In genomic region chr17:8221663-8222379, GRCh38 we compare ENCODE assay signal across 1 cellular context.
TF ChIP-seq lines count a peak whose summit lies in the region.

No MANE protein-coding gene starts in this region.

TF ChIP-seq in H1, 55 proteins besides CTCF, POLR2A, EP300 and RAD21:
- TF ChIP-seq KDM1A (IDR thresholded peaks at IDR 0.05; ENCODE audit: borderline replicate concordance, low read length) (no peak), KDM4A (IDR thresholded peaks at IDR 0.05; ENCODE audit: low read depth, low read length, severe bottlenecking) (peak; percentile 55), TEAD4 (IDR thresholded peaks at IDR 0.05; ENCODE audit: low read depth, low read length) (peak; percentile 71), EZH2 (IDR thresholded peaks at IDR 0.05; ENCODE audit: low read depth, low read length, severe bottlenecking) (no peak), SIRT6 (IDR thresholded peaks at IDR 0.05; ENCODE audit: low read length) (no peak), SIN3A (conservative IDR thresholded peaks at IDR 0.05 in 1 of 2, IDR thresholded peaks at IDR 0.05 in 1 of 2; ENCODE audit: low read depth in 1 of 2, low read length in 2 of 2) (peak; percentile 49 to 60; a peak in 2 of 4 replicates), HDAC6 (IDR thresholded peaks at IDR 0.05; ENCODE audit: low read depth, low read length) (peak; percentile 69), ATF2 (IDR thresholded peaks at IDR 0.05; ENCODE audit: low read length) (peak; percentile 24; the same call in 1 of the 2 replicates), GTF2F1 (IDR thresholded peaks at IDR 0.05; ENCODE audit: borderline replicate concordance, low read depth, low read length) (no peak), RBBP5 (IDR thresholded peaks at IDR 0.05; ENCODE audit: borderline replicate concordance, low read depth, low read length) (peak; percentile 68), USF2 (IDR thresholded peaks at IDR 0.05; ENCODE audit: low read length) (no peak), MAFK (IDR thresholded peaks at IDR 0.05; ENCODE audit: low read depth, low read length) (peak; percentile 86; the same call in 1 of the 2 replicates), ASH2L (IDR thresholded peaks at IDR 0.05; ENCODE audit: low read length) (peak; percentile 67), CBX8 (IDR thresholded peaks at IDR 0.05; ENCODE audit: borderline replicate concordance, low read depth, low read length) (no peak), SRF (IDR thresholded peaks at IDR 0.05; ENCODE audit: low read depth, low read length) (no peak), GABPA (IDR thresholded peaks at IDR 0.05; ENCODE audit: borderline replicate concordance, insufficient read depth, low read length) (no peak), BCL11A (IDR thresholded peaks at IDR 0.05; ENCODE audit: low read depth in 2 of 2, low read length in 2 of 2) (no peak), SUZ12 (IDR thresholded peaks at IDR 0.05; ENCODE audit: low read length) (no peak), PHF8 (conservative IDR thresholded peaks at IDR 0.05; ENCODE audit: low read depth, low read length) (no peak; the same call in 1 of the 2 replicates), CEBPB (IDR thresholded peaks at IDR 0.05; ENCODE audit: low read depth, low read length) (peak; percentile 83), EGR1 (IDR thresholded peaks at IDR 0.05; ENCODE audit: borderline replicate concordance, low read depth, low read length) (no peak), CTBP2 (IDR thresholded peaks at IDR 0.05; ENCODE audit: borderline replicate concordance, insufficient read depth, insufficient read length, low read length) (no peak), CREB1 (IDR thresholded peaks at IDR 0.05) (peak; percentile 37; the same call in 1 of the 2 replicates), SIX5 (IDR thresholded peaks at IDR 0.05; ENCODE audit: low read depth, low read length) (no peak), ATF3 (IDR thresholded peaks at IDR 0.05; ENCODE audit: insufficient read depth, low read depth, low read length) (no peak), JUND (IDR thresholded peaks at IDR 0.05; ENCODE audit: low read length) (no peak), BACH1 (IDR thresholded peaks at IDR 0.05; ENCODE audit: low read length) (no peak), FOSL1 (IDR thresholded peaks at IDR 0.05; ENCODE audit: insufficient read depth, low read depth, low read length) (no peak), SP2 (IDR thresholded peaks at IDR 0.05; ENCODE audit: low read length) (no peak), NANOG (IDR thresholded peaks at IDR 0.05; ENCODE audit: insufficient read depth, low read depth, low read length, poor library complexity, severe bottlenecking) (no peak), POLR2AphosphoS5 (IDR thresholded peaks at IDR 0.05; ENCODE audit: low read depth, low read length) (no peak), SAP30 (IDR thresholded peaks at IDR 0.05; ENCODE audit: insufficient read depth, insufficient replicate concordance, low read length) (peak; percentile 17), NRF1 (IDR thresholded peaks at IDR 0.05; ENCODE audit: low read depth, low read length) (peak; percentile 23; the same call in 1 of the 2 replicates), SP4 (IDR thresholded peaks at IDR 0.05; ENCODE audit: low read length) (peak; percentile 67; the same call in 1 of the 2 replicates), TBP (IDR thresholded peaks at IDR 0.05; ENCODE audit: low read depth, low read length) (peak; percentile 99), CHD1 (IDR thresholded peaks at IDR 0.05; ENCODE audit: low read depth, low read length) (no peak), MAX (IDR thresholded peaks at IDR 0.05) (peak; percentile 6; the same call in 1 of the 2 replicates), RNF2 (IDR thresholded peaks at IDR 0.05; ENCODE audit: borderline replicate concordance, low read depth, low read length, missing control alignments, poor library complexity, severe bottlenecking) (no peak), HDAC2 (IDR thresholded peaks at IDR 0.05; ENCODE audit: borderline replicate concordance in 1 of 2, low read depth in 2 of 2, low read length in 2 of 2) (no peak), TAF7 (optimal IDR thresholded peaks at IDR 0.05; ENCODE audit: borderline replicate concordance, low read depth, low read length) (no peak), CHD2 (IDR thresholded peaks at IDR 0.05; ENCODE audit: low read length) (no peak), E2F6 (IDR thresholded peaks at IDR 0.05) (0 out of 2 replicates have a peak, but pooled peaks have one; percentile 4), TCF12 (IDR thresholded peaks at IDR 0.05; ENCODE audit: low read depth, low read length) (no peak), YY1 (IDR thresholded peaks at IDR 0.05; ENCODE audit: low read depth, low read length) (no peak), TAF1 (IDR thresholded peaks at IDR 0.05; ENCODE audit: low read depth, low read length) (no peak), POU5F1 (IDR thresholded peaks at IDR 0.05; ENCODE audit: low read depth, low read length) (no peak), CHD7 (IDR thresholded peaks at IDR 0.05; ENCODE audit: insufficient replicate concordance, low read length) (no peak), ZNF274 (IDR thresholded peaks at IDR 0.05; ENCODE audit: borderline replicate concordance, extremely low read depth, low read length) (no peak), KDM5A (IDR thresholded peaks at IDR 0.05; ENCODE audit: low read length) (no peak), BRCA1 (IDR thresholded peaks at IDR 0.05; ENCODE audit: low read depth, low read length) (no peak)
